In genomic region chr3:52385157-52385556, GRCh38 we compare ENCODE assay signal across 8 cellular contexts.
A peak's percentile ranks its signal among the peaks of the same experiment; 100 is the strongest.
DNase-seq lines count a peak whose midpoint lies in the region; ATAC-seq and TF ChIP-seq lines count a peak whose summit lies in the region.

No MANE protein-coding gene starts in this region.

- DNase-seq in GM10266 (ENCODE audit: extremely low spot score) (peak; percentile 72), NCI-H82 (lab: John Stamatoyannopoulos, UW) (peak; percentile 81), ecto neural progenitor cell (ENCODE audit: low spot score) (peak; percentile 79), NK-92 (lab: John Stamatoyannopoulos, UW; ENCODE audit: unreplicated experiment) (no peak), posterior cingulate gyrus (no peak)
- DNase-seq in stimulated activated naive B cell treated with anti-CD40 and anti-IgM and Interleukin-4, amounts not matched to agents 10 μg/mL and 1 μg/mL and 100 μg/mL, for 72 hours: no peak

- H3K27me3 Mint-ChIP-seq in stimulated activated naive B cell treated with anti-CD40 and anti-IgM and Interleukin-4, amounts not matched to agents 10 μg/mL and 1 μg/mL and 100 μg/mL, for 72 hours: no peaks in the 10 kb centered on the region

- H3K9me3 Mint-ChIP-seq in stimulated activated naive B cell treated with anti-CD40 and anti-IgM and Interleukin-4, amounts not matched to agents 10 μg/mL and 1 μg/mL and 100 μg/mL, for 72 hours: no peaks in the 10 kb centered on the region

- no peak overlapping the region for H3K4me3 Mint-ChIP-seq in stimulated activated naive B cell treated with anti-CD40 and anti-IgM and Interleukin-4, amounts not matched to agents 10 μg/mL and 1 μg/mL and 100 μg/mL, for 72 hours

- H3K36me3 Mint-ChIP-seq in stimulated activated naive B cell treated with anti-CD40 and anti-IgM and Interleukin-4, amounts not matched to agents 10 μg/mL and 1 μg/mL and 100 μg/mL, for 72 hours: peaks cover 2 to 8% of the 10 kb centered on the region in 2 donors

- no peak overlapping the region for H3K27ac Mint-ChIP-seq in stimulated activated naive B cell treated with anti-CD40 and anti-IgM and Interleukin-4, amounts not matched to agents 10 μg/mL and 1 μg/mL and 100 μg/mL, for 72 hours

- intact Hi-C loops in posterior cingulate gyrus (cut with DNase I): no loop called here

- H3K27ac ChIP-seq in 22Rv1: no peak overlapping the region

- ATAC-seq in stimulated activated naive B cell treated with anti-CD40 and anti-IgM and Interleukin-4, amounts not matched to agents 10 μg/mL and 1 μg/mL and 100 μg/mL, for 72 hours (replicated peaks): peak; percentile 46 to 61
- no peak for ATAC-seq in HG03571 (IDR thresholded peaks at IDR 0.05; ENCODE audit: unreplicated experiment)

- TF ChIP-seq CTCF in 22Rv1 (IDR thresholded peaks at IDR 0.05) (peak; percentile 53), GM10266 (IDR thresholded peaks at IDR 0.05; ENCODE audit: control insufficient read depth, insufficient read depth, low read depth, missing control alignments) (peak; percentile 47)

- no peaks in the 10 kb centered on the region for H3K4me1 Mint-ChIP-seq in stimulated activated naive B cell treated with anti-CD40 and anti-IgM and Interleukin-4, amounts not matched to agents 10 μg/mL and 1 μg/mL and 100 μg/mL, for 72 hours

Comparison
In these comparisons a context has a peak if more than half of its experiments do, and no peak if none do; other contexts are left out.
1. DNase-seq: peak in GM10266 (single experiment), NCI-H82 (single experiment) and ecto neural progenitor cell (single experiment); none in stimulated activated naive B cell treated with anti-CD40 and anti-IgM and Interleukin-4, amounts not matched to agents 10 μg/mL and 1 μg/mL and 100 μg/mL, for 72 hours (single experiment), NK-92 (single experiment) and posterior cingulate gyrus (0 of 10).